ENCODE assay signal across 9 cellular contexts in the genomic region with DNA sequence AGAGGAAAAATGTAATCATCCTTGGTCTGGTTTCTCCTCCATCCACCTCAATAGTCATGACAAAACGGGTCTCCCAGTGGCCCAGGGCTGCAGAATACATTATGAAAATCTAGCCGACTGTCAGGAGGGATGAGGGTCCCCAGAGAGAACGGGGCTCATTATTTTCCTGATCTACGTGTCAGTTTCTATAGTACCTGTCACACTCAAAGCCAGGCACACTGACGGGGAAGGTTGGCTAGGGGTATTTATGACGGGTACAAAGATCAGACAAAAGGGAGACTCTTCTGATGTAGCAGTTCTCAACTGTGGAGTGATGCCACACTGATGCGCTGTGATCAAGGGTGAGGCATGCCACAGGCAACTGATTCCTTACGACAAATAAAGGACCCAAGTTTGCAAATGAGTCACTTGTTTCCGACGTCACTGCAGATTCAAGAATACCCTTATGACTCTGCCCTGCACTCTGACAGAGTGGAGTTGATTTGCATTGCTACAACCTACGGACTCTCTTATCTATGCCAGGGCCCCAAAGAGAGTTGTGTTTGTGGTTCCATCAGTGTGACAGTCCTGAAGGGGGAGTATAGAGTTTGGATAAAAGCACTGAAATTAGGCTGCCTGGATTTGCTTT.
DNase-seq lines count a peak whose midpoint lies in the region; ATAC-seq, FAIRE-seq and TF ChIP-seq lines count a peak whose summit lies in the region.
"Had no signal": no experiment of that assay in that cellular context is flagged by ENCODE, and none has a peak within 500 bp of the region (broad histone marks: within the 10 kb centered on the region; RNA-seq: fewer than 3 reads in every experiment).

No MANE protein-coding gene starts in this region.

- no peaks in the 10 kb centered on the region for H3K79me2 ChIP-seq in mammary epithelial cell (ENCODE audit: insufficient read depth, low read length)

- 51% methylated on average over 9 of the region's 11 CpGs for WGBS in mammary epithelial cell (ENCODE audit: low coverage, missing lambda C conversion rate)

- H3K4me1 ChIP-seq in mammary epithelial cell (ENCODE audit: insufficient read depth, low read length) = no peaks in the 10 kb centered on the region

- peaks cover 1% of the 10 kb centered on the region for H3K27me3 ChIP-seq in mammary epithelial cell (ENCODE audit: insufficient read depth, low read length)

- ATAC-seq in GM18502 (IDR thresholded peaks at IDR 0.05; ENCODE audit: poor library complexity, unreplicated experiment) (peak; percentile 98), GM19468 (IDR thresholded peaks at IDR 0.05; ENCODE audit: extremely low read depth, unreplicated experiment) (peak; percentile 86), HG03196 (IDR thresholded peaks at IDR 0.05; ENCODE audit: unreplicated experiment) (peak; percentile 80), HG02970 (IDR thresholded peaks at IDR 0.05; ENCODE audit: low FRiP score, unreplicated experiment) (no peak)

- no peaks in the 10 kb centered on the region for H4K20me1 ChIP-seq in mammary epithelial cell (ENCODE audit: insufficient read depth, low read length)

- no peak for TF ChIP-seq CTCF in mammary epithelial cell (conservative IDR thresholded peaks at IDR 0.05 in 1 of 2, IDR thresholded peaks at IDR 0.05 in 1 of 2; ENCODE audit: extremely low read depth in 1 of 2, insufficient read depth in 1 of 2, low read depth in 1 of 2, low read length in 2 of 2)

- no peak overlapping the region for H3K4me3 ChIP-seq in mammary epithelial cell (replicated peaks in 1 of 3; ENCODE audit: insufficient read depth in 1 of 3, low read depth in 2 of 3, low read length in 3 of 3)

- H3K9me3 ChIP-seq in mammary epithelial cell (replicated peaks; ENCODE audit: insufficient read depth, low read length) = no peaks in the 10 kb centered on the region

- peak in 27 of 42 donors; percentile 12 to 81 (median 49) for DNase-seq in head of caudate nucleus
- DNase-seq in DMS79 (lab: John Stamatoyannopoulos, UW) = no peak
- DNase-seq in mammary epithelial cell = no peak
- DNase-seq in RCC 7860 (ENCODE audit: low spot score) = no peak
- DNase-seq: NCI-H2107 had no signal

- no peak overlapping the region for H3K27ac ChIP-seq in mammary epithelial cell (ENCODE audit: insufficient read depth, low read depth, low read length)

- H3K9ac ChIP-seq in mammary epithelial cell (ENCODE audit: insufficient read depth, low read length) = no peak overlapping the region

- H3K4me2 ChIP-seq in mammary epithelial cell (ENCODE audit: insufficient read depth, low read depth, low read length) = no peak overlapping the region

- no TSS peak for BruUV-seq in mammary epithelial cell (replicated peaks; lab: Mats Ljungman, UMichigan)

- FAIRE-seq in RCC 7860 (lab: Jason Lieb, UNC) = no peak

- CTCF ChIA-PET in mammary epithelial cell (lab: Charles Lee; ENCODE audit: low non-redundant PET) = no interaction called here

- intact Hi-C loops in head of caudate nucleus (cut with DNase I) (no loop called here), mammary epithelial cell (cut with micrococcal nuclease) (no loop called here)

- dilution Hi-C loops in mammary epithelial cell (cut with HindIII; ENCODE audit: low sequenced_read_pairs) = no loop called here

- in situ Hi-C loops in mammary epithelial cell (cut with MboI; ENCODE audit: low sequenced_read_pairs in 2 of 2) = no loop called here

- no peaks in the 10 kb centered on the region for H3K36me3 ChIP-seq in mammary epithelial cell (ENCODE audit: insufficient read depth, low read length)

- no peak overlapping the region for H2AFZ ChIP-seq in mammary epithelial cell (ENCODE audit: low read depth, low read length)

Comparison
In these comparisons a context has a peak if more than half of its experiments do, and no peak if none do; other contexts are left out.
1. DNase-seq: peak in head of caudate nucleus (27 of 42); none in DMS79 (single experiment), mammary epithelial cell (single experiment) and RCC 7860 (single experiment).